ENCODE assay signal across 12 cellular contexts in the genomic region with DNA sequence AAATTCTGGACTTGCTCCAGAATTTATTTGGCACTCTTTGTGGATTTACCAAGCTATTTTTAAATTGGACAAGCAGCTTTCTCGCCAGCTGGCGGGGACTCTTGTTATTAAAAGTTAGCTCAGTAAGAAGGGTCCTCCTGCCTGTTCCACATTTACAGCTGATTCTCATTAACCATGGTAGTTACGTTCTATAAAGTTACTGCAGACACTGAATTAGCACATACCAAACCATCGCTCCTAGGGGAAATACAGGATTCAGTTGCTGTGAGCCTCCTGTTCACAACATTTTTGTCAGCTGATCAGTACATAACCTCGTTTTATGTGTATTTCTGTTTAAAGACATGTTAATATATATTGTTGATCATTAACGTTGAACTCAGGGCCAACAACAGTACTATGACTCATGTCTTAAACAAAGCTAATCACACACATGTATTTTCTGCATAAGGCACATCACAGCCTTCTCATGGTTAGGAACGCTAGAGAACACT. TPM values are rescaled to one million over a fixed set of nuclear protein-coding genes. Genes with fewer than 3 reads are reported as not detected.
DNase-seq lines count a peak whose midpoint lies in the region; ATAC-seq, FAIRE-seq and TF ChIP-seq lines count a peak whose summit lies in the region.
"Had no signal": no experiment of that assay in that cellular context is flagged by ENCODE, and none has a peak within 500 bp of the region (broad histone marks: within the 10 kb centered on the region; RNA-seq: fewer than 3 reads in every experiment).

No MANE protein-coding gene starts in this region.

- H3K4me1 Mint-ChIP-seq in activated CD4-positive, alpha-beta T cell treated with anti-CD3 and anti-CD28 coated beads for 36 hours, result peaks cover 17% of the 10 kb centered on the region
- H3K4me1 Mint-ChIP-seq in CD8-positive, alpha-beta memory T cell, result peaks cover 19 to 40% (median 38%) of the 10 kb centered on the region in 3 donors

- no peaks in the 10 kb centered on the region for H3K9me3 Mint-ChIP-seq in activated CD4-positive, alpha-beta T cell treated with anti-CD3 and anti-CD28 coated beads for 36 hours (ENCODE audit: low read depth)
- no peaks in the 10 kb centered on the region for H3K9me3 Mint-ChIP-seq in CD8-positive, alpha-beta memory T cell

- DNase-seq in G401 (ENCODE audit: low spot score), result peak; percentile 92
- DNase-seq in cardiac septum (ENCODE audit: low spot score), result peak; percentile 83
- no peak for DNase-seq in NCI-H69 (lab: John Stamatoyannopoulos, UW)
- DNase-seq in activated CD4-positive, alpha-beta T cell treated with anti-CD3 and anti-CD28 coated beads for 36 hours, result no peak
- DNase-seq in urothelium cell line (ENCODE audit: low spot score), result no peak
- DNase-seq in CD8-positive, alpha-beta memory T cell, result no peak
- DNase-seq: central memory CD4-positive, alpha-beta T cell; NCI-H510A treated with DMSO at 0.1 percent for 48 hours had no signal

- H3K4me3 Mint-ChIP-seq in activated CD4-positive, alpha-beta T cell treated with anti-CD3 and anti-CD28 coated beads for 36 hours, result no peak overlapping the region
- H3K4me3 Mint-ChIP-seq in CD8-positive, alpha-beta memory T cell, result no peak overlapping the region

- peaks cover 23% of the 10 kb centered on the region for H3K36me3 Mint-ChIP-seq in activated CD4-positive, alpha-beta T cell treated with anti-CD3 and anti-CD28 coated beads for 36 hours (ENCODE audit: low read depth)
- peaks cover 0 to 40% (median 13%) of the 10 kb centered on the region in 3 donors for H3K36me3 Mint-ChIP-seq in CD8-positive, alpha-beta memory T cell

- H3K27me3 Mint-ChIP-seq in activated CD4-positive, alpha-beta T cell treated with anti-CD3 and anti-CD28 coated beads for 36 hours, result no peaks in the 10 kb centered on the region
- no peaks in the 10 kb centered on the region for H3K27me3 Mint-ChIP-seq in CD8-positive, alpha-beta memory T cell

- intact Hi-C loops in cardiac septum (cut with DNase I), result loop anchor here (5.0 kb wide), 1 partner anchor 115 kb away; the partner anchor contains the start of gene CRYM
- intact Hi-C loops in activated CD4-positive, alpha-beta T cell treated with anti-CD3 and anti-CD28 coated beads for 36 hours (cut with DNase I, micrococcal nuclease), result no loop called here

- no peak for FAIRE-seq in urothelium cell line (lab: Jason Lieb, UNC)

- CTCF ChIA-PET in activated CD4-positive, alpha-beta T cell treated with anti-CD3 and anti-CD28 coated beads for 36 hours (lab: Charles Lee), result no interaction called here
- CTCF ChIA-PET in CD8-positive, alpha-beta memory T cell (lab: Charles Lee), result interaction anchor here (1.4 kb wide), 1 partner anchor 8 kb away, joined by 4 read pairs; no protein-coding TSS in a partner anchor

- H3K4me1 ChIP-seq in stomach smooth muscle (ENCODE audit: control insufficient read depth, insufficient read depth, low read length), result peaks cover 52% of the 10 kb centered on the region
- H3K4me1 ChIP-seq in CD8-positive, alpha-beta memory T cell (ENCODE audit: insufficient read depth, low read length), result peaks cover 17% of the 10 kb centered on the region

- ATAC-seq in activated CD4-positive, alpha-beta T cell treated with anti-CD3 and anti-CD28 coated beads for 36 hours, result no peak

- H3K9me3 ChIP-seq in stomach smooth muscle (ENCODE audit: control insufficient read depth in 2 of 2, low read length in 2 of 2), result no peaks in the 10 kb centered on the region
- H3K9me3 ChIP-seq in CD8-positive, alpha-beta memory T cell (ENCODE audit: low read length), result no peaks in the 10 kb centered on the region

- H3K27ac Mint-ChIP-seq in activated CD4-positive, alpha-beta T cell treated with anti-CD3 and anti-CD28 coated beads for 36 hours, result no peak overlapping the region
- H3K27ac Mint-ChIP-seq in CD8-positive, alpha-beta memory T cell, result peak overlapping the region in 1 of 8 donors; percentile 15

- in situ Hi-C loops in G401 (cut with HindIII; ENCODE audit: low sequenced_read_pairs), result no loop called here

- peak overlapping the region in 1 of 2 donors; percentile 42 for H3K9ac ChIP-seq in stomach smooth muscle (ENCODE audit: low read length in 2 of 2)
- H3K9ac ChIP-seq: KMS-11 had no signal

- H3K36me3 ChIP-seq in stomach smooth muscle (ENCODE audit: control insufficient read depth in 2 of 2, insufficient read depth in 2 of 2, low read length in 2 of 2), result peaks cover 17 to 24% of the 10 kb centered on the region in 2 donors
- H3K36me3 ChIP-seq in CD8-positive, alpha-beta memory T cell (ENCODE audit: insufficient read depth, low read length), result no peaks in the 10 kb centered on the region

- H3K4me3 ChIP-seq in stomach smooth muscle (ENCODE audit: low read length in 2 of 2), result peak overlapping the region; percentile 33 to 41
- H3K4me3 ChIP-seq in CD8-positive, alpha-beta memory T cell (ENCODE audit: low read length), result no peak overlapping the region

- TF ChIP-seq CTCF in VCaP (conservative IDR thresholded peaks at IDR 0.05), result no peak

- POLR2A ChIA-PET in activated CD4-positive, alpha-beta T cell treated with anti-CD3 and anti-CD28 coated beads for 36 hours (lab: Charles Lee), result no interaction called here
- POLR2A ChIA-PET in CD8-positive, alpha-beta memory T cell (lab: Charles Lee), result no interaction called here

- H3K27me3 ChIP-seq in stomach smooth muscle (ENCODE audit: control insufficient read depth in 1 of 2, insufficient read depth in 2 of 2, low read length in 2 of 2), result no peaks in the 10 kb centered on the region
- H3K27me3 ChIP-seq in CD8-positive, alpha-beta memory T cell (ENCODE audit: insufficient read depth, low read length, poor library complexity, severe bottlenecking), result no peaks in the 10 kb centered on the region

- H3K27ac ChIP-seq in VCaP (peak overlapping the region; percentile 56), stomach smooth muscle (ENCODE audit: low read length) (peak overlapping the region; percentile 62)
- no peak overlapping the region for H3K27ac ChIP-seq in CD8-positive, alpha-beta memory T cell (ENCODE audit: low read depth, low read length)
- H3K27ac ChIP-seq: KMS-11 had no signal

RNA-seq across cellular contexts. Expression of gene LDAF1, which starts 4.2 kb away (rescaled TPM):
- total RNA-seq in G401 (2014; rRNA removed; shearing (Covaris generic)), result 13.5 TPM in 1 of 2 replicates, not detected in the other
- total RNA-seq in cardiac septum, result 104 TPM
- total RNA-seq in activated CD4-positive, alpha-beta T cell treated with anti-CD3 and anti-CD28 coated beads for 36 hours, result 10 to 100 TPM in 1 of 2 experiments, 1 to 10 TPM in 1; 7.2 to 11.7 TPM
- total RNA-seq in CD8-positive, alpha-beta memory T cell, result 1 to 10 TPM; 8.8 to 9.5 TPM
- polyA plus RNA-seq in CD8-positive, alpha-beta memory T cell, result 16.0 TPM

RNA-seq across cellular contexts. Expression of gene DNAH3, which starts 12.1 kb away (rescaled TPM):
- total RNA-seq in G401 (2014; rRNA removed; shearing (Covaris generic)), result not detected in 2 replicates
- total RNA-seq in cardiac septum, result 0.40 TPM
- total RNA-seq in activated CD4-positive, alpha-beta T cell treated with anti-CD3 and anti-CD28 coated beads for 36 hours, result not detected
- total RNA-seq in CD8-positive, alpha-beta memory T cell, result not detected
- not detected for polyA plus RNA-seq in CD8-positive, alpha-beta memory T cell

RNA-seq across cellular contexts. Expression of gene ZP2, which starts 48.7 kb away (rescaled TPM):
- total RNA-seq in G401 (2014; rRNA removed; shearing (Covaris generic)), result not detected in 2 replicates
- total RNA-seq in cardiac septum, result not detected
- not detected for total RNA-seq in activated CD4-positive, alpha-beta T cell treated with anti-CD3 and anti-CD28 coated beads for 36 hours
- total RNA-seq in CD8-positive, alpha-beta memory T cell, result not detected
- not detected for polyA plus RNA-seq in CD8-positive, alpha-beta memory T cell
- total RNA-seq: SK-MEL-5 had no signal

Comparison
In these comparisons a context has a peak if more than half of its experiments do, and no peak if none do; other contexts are left out.
1. DNase-seq: peak in G401 (single experiment) and cardiac septum (single experiment); none in NCI-H69 (single experiment), activated CD4-positive, alpha-beta T cell treated with anti-CD3 and anti-CD28 coated beads for 36 hours (single experiment), urothelium cell line (single experiment) and CD8-positive, alpha-beta memory T cell (0 of 5).